In the genomic region with DNA sequence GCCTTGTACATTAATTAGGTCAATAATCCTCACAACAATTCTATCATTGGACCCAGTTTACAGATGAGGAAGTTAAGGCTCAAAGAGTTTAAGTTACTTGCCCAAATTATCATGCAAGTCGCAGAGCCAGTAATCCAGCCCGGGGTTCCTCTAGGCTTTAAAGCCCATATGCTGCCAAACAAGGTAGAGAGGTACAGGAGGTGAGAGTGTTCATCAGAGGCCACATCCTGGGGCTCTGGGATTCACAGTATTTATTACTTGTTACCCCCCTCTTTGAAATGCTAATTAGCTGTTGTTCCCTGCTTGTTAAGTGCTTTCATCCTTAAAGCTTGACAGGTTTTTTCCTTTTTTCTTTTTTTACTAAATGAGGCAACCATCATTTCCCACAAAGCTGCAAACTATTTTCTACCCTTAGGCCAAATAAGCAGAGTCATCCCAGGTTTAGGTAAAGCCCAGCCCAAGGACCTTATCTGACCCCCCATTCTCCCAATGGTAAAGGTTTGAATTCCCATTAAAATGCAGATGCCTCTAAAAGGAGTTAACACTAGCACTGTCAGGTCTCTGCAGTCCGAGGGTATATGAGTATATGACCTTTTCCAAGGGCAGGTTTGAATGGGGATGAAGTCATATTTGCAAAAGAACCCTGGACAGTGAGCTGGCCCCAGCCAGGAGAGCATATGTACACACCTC, we compare ENCODE assay signal across 20 cellular contexts.
DNase-seq lines count a peak whose midpoint lies in the region; ATAC-seq and TF ChIP-seq lines count a peak whose summit lies in the region.
"Had no signal": no experiment of that assay in that cellular context is flagged by ENCODE, and none has a peak within 500 bp of the region (broad histone marks: within the 10 kb centered on the region; RNA-seq: fewer than 3 reads in every experiment).

No MANE protein-coding gene starts in this region.

- H3K4me1 ChIP-seq in HUES48 (ENCODE audit: control insufficient read depth, insufficient read depth, low read length): peaks cover 17% of the 10 kb centered on the region

- no peak overlapping the region for H3K4me3 ChIP-seq in HUES48 (ENCODE audit: low read depth, low read length)
- H3K4me3 ChIP-seq: GM23248, MG63 had no signal

- no peaks in the 10 kb centered on the region for H3K36me3 Mint-ChIP-seq in type B pancreatic cell

- no peak for TF ChIP-seq CTCF in type B pancreatic cell (conservative IDR thresholded peaks at IDR 0.05)

- no peaks in the 10 kb centered on the region for H3K4me1 Mint-ChIP-seq in type B pancreatic cell (ENCODE audit: unreplicated experiment)

- peaks cover 36% of the 10 kb centered on the region for H3K27me3 Mint-ChIP-seq in type B pancreatic cell

- peaks cover 29% of the 10 kb centered on the region for H3K27me3 ChIP-seq in HUES48 (ENCODE audit: control insufficient read depth, insufficient read depth, low read length)
- H3K27me3 ChIP-seq: MG63 had no signal

- H3K9me3 ChIP-seq in HUES48 (ENCODE audit: control insufficient read depth, insufficient read depth, low read length): no peaks in the 10 kb centered on the region
- H3K9me3 ChIP-seq: MG63 had no signal

- no peaks in the 10 kb centered on the region for H3K9me3 Mint-ChIP-seq in type B pancreatic cell

- no peak overlapping the region for H3K27ac Mint-ChIP-seq in type B pancreatic cell

- H3K9ac ChIP-seq in HUES48 (ENCODE audit: low read depth, low read length): no peak overlapping the region
- H3K9ac ChIP-seq: GM23248 had no signal

- no peaks in the 10 kb centered on the region for H3K36me3 ChIP-seq in HUES48 (ENCODE audit: control insufficient read depth, insufficient read depth, low read length)
- H3K36me3 ChIP-seq: MG63 had no signal

- peak overlapping the region; percentile 65 for H3K27ac ChIP-seq in HUES48 (ENCODE audit: low read depth, low read length)
- H3K27ac ChIP-seq: GM23248, HL-60, RWPE1 had no signal

- DNase-seq in ELF-1 (ENCODE audit: low read depth, low spot score): peak; percentile 87
- DNase-seq in SHP77 treated with DMSO at 0.1 percent for 48 hours (lab: John Stamatoyannopoulos, UW): peak; percentile 7
- DNase-seq in iPS-NIHi11 (ENCODE audit: low spot score): peak; percentile 7
- no peak for DNase-seq in activated effector memory CD4-positive, alpha-beta T cell treated with Interleukin-2 at 50 U/mL for 16 hours
- no peak for DNase-seq in NCI-H510A (lab: John Stamatoyannopoulos, UW)
- DNase-seq in type B pancreatic cell (ENCODE audit: extremely low spot score, unreplicated experiment): no peak
- DNase-seq: Calu3, DMS153, GM23248, KBM-7, MG63, NCI-H2029, NCI-H446 treated with DMSO at 0.1 percent for 48 hours, NCI-H526 treated with DMSO at 0.1 percent for 48 hours, T-helper 1 cell had no signal

- ATAC-seq in HG02840 (IDR thresholded peaks at IDR 0.05; ENCODE audit: low FRiP score, unreplicated experiment): no peak
- ATAC-seq: Panc1 had no signal

- H3K4me3 Mint-ChIP-seq in type B pancreatic cell: no peak overlapping the region

Comparison
In these comparisons a context has a peak if more than half of its experiments do, and no peak if none do; other contexts are left out.
1. DNase-seq: peak in ELF-1 (single experiment), SHP77 treated with DMSO at 0.1 percent for 48 hours (single experiment) and iPS-NIHi11 (single experiment); none in activated effector memory CD4-positive, alpha-beta T cell treated with Interleukin-2 at 50 U/mL for 16 hours (single experiment), NCI-H510A (single experiment) and type B pancreatic cell (single experiment).